ENCODE assay signal across 19 cellular contexts in genomic region chr13:99207511-99207910, GRCh38. TPM values are rescaled to one million over a fixed set of nuclear protein-coding genes. Genes with fewer than 3 reads are reported as not detected.
DNase-seq lines count a peak whose midpoint lies in the region; ATAC-seq and TF ChIP-seq lines count a peak whose summit lies in the region.
"Had no signal": no experiment of that assay in that cellular context is flagged by ENCODE, and none has a peak within 500 bp of the region (broad histone marks: within the 10 kb centered on the region; RNA-seq: fewer than 3 reads in every experiment).

No MANE protein-coding gene starts in this region.

- H3K27ac Mint-ChIP-seq in CD4-positive, alpha-beta T cell: peak overlapping the region; percentile 93
- peak overlapping the region; percentile 73 to 96 (median 84) for H3K27ac Mint-ChIP-seq in CD8-positive, alpha-beta memory T cell
- no peak overlapping the region for H3K27ac Mint-ChIP-seq in activated T-helper 17 cell treated with anti-CD3 and anti-CD28 coated beads, Interleukin-2, amount 50 U/mL, for 72 hours
- H3K27ac Mint-ChIP-seq in naive thymus-derived CD8-positive, alpha-beta T cell: peak overlapping the region in 9 of 10 donors; percentile 83 to 98 (median 89)

- DNase-seq in CD4-positive, alpha-beta T cell: no peak
- DNase-seq in CD8-positive, alpha-beta memory T cell: no peak
- DNase-seq in naive thymus-derived CD8-positive, alpha-beta T cell: peak in 1 of 10 donors; percentile 8
- no peak for DNase-seq in EL
- DNase-seq: ACHN, AML-193, DMS79, GDM1, NCI-H187, NCI-H226, NCI-H524 treated with DMSO at 0.1 percent for 48 hours had no signal

- POLR2A ChIA-PET in CD4-positive, alpha-beta T cell (lab: Charles Lee): interaction anchor here (1.0 to 11.7 kb wide), 3 partner anchors 10 to 610 kb away, joined by 3 to 259 read pairs (median 186); partner anchors contain the start of gene GPR18
- POLR2A ChIA-PET in CD8-positive, alpha-beta memory T cell (lab: Charles Lee): no interaction called here
- POLR2A ChIA-PET in naive thymus-derived CD8-positive, alpha-beta T cell (lab: Charles Lee): interaction anchor here (0.7 to 13.7 kb wide), 5 partner anchors 9 to 158 kb away, joined by 4 to 319 read pairs (median 20); partner anchors contain the start of gene GPR18

- no peak overlapping the region for H3K27ac ChIP-seq in CD4-positive, alpha-beta T cell (ENCODE audit: low read depth, low read length)
- no peak overlapping the region for H3K27ac ChIP-seq in CD8-positive, alpha-beta memory T cell (ENCODE audit: low read depth, low read length)
- H3K27ac ChIP-seq: SK-N-MC had no signal

- H3K27me3 ChIP-seq in CD4-positive, alpha-beta T cell (ENCODE audit: control insufficient read depth, insufficient read depth, low read length): no peaks in the 10 kb centered on the region
- H3K27me3 ChIP-seq in CD8-positive, alpha-beta memory T cell (ENCODE audit: insufficient read depth, low read length, poor library complexity, severe bottlenecking): no peaks in the 10 kb centered on the region

- peaks cover 90% of the 10 kb centered on the region for H3K4me1 ChIP-seq in CD8-positive, alpha-beta memory T cell (ENCODE audit: insufficient read depth, low read length)

- no peak for ATAC-seq in CD4-positive, alpha-beta T cell (ENCODE audit: poor library complexity)
- no peak for ATAC-seq in activated T-helper 17 cell treated with anti-CD3 and anti-CD28 coated beads, Interleukin-2, amount 50 U/mL, for 72 hours (replicated peaks)
- no peak for ATAC-seq in naive thymus-derived CD8-positive, alpha-beta T cell
- no peak for ATAC-seq in HG03108 (IDR thresholded peaks at IDR 0.05; ENCODE audit: unreplicated experiment)
- ATAC-seq in GM18502 (IDR thresholded peaks at IDR 0.05; ENCODE audit: poor library complexity, unreplicated experiment): no peak
- ATAC-seq: Panc1, Right ventricle myocardium inferior had no signal

- CTCF ChIA-PET in CD4-positive, alpha-beta T cell (lab: Charles Lee): interaction anchor here (0.6 to 2.3 kb wide), 2 partner anchors 25 to 62 kb away, joined by 3 to 6 read pairs; no protein-coding TSS in a partner anchor
- CTCF ChIA-PET in CD8-positive, alpha-beta memory T cell (lab: Charles Lee): interaction anchor here (1.1 to 18.0 kb wide), 4 partner anchors 9 to 60 kb away, joined by 3 to 223 read pairs (median 20); no protein-coding TSS in a partner anchor

- no peak overlapping the region for H3K4me3 ChIP-seq in CD8-positive, alpha-beta memory T cell (ENCODE audit: low read length)
- H3K4me3 ChIP-seq: SK-N-MC had no signal

- H3K9me3 Mint-ChIP-seq in CD4-positive, alpha-beta T cell: no peaks in the 10 kb centered on the region
- no peaks in the 10 kb centered on the region for H3K9me3 Mint-ChIP-seq in CD8-positive, alpha-beta memory T cell
- H3K9me3 Mint-ChIP-seq in activated T-helper 17 cell treated with anti-CD3 and anti-CD28 coated beads, Interleukin-2, amount 50 U/mL, for 72 hours: no peaks in the 10 kb centered on the region
- H3K9me3 Mint-ChIP-seq in naive thymus-derived CD8-positive, alpha-beta T cell: no peaks in the 10 kb centered on the region
- H3K9me3 Mint-ChIP-seq: CD14-positive monocyte had no signal

- no peaks in the 10 kb centered on the region for H3K9me3 ChIP-seq in CD4-positive, alpha-beta T cell (ENCODE audit: control insufficient read depth, low read length)
- no peaks in the 10 kb centered on the region for H3K9me3 ChIP-seq in CD8-positive, alpha-beta memory T cell (ENCODE audit: low read length)

- H3K36me3 ChIP-seq in CD8-positive, alpha-beta memory T cell (ENCODE audit: insufficient read depth, low read length): peaks cover 14% of the 10 kb centered on the region

- H3K36me3 Mint-ChIP-seq in CD4-positive, alpha-beta T cell (ENCODE audit: low read depth): peaks cover 57% of the 10 kb centered on the region
- H3K36me3 Mint-ChIP-seq in CD8-positive, alpha-beta memory T cell: peaks cover 0 to 57% (median 26%) of the 10 kb centered on the region in 3 donors
- peaks cover 77% of the 10 kb centered on the region for H3K36me3 Mint-ChIP-seq in activated T-helper 17 cell treated with anti-CD3 and anti-CD28 coated beads, Interleukin-2, amount 50 U/mL, for 72 hours (ENCODE audit: low read depth)
- peaks cover 3 to 42% (median 5%) of the 10 kb centered on the region in 3 donors for H3K36me3 Mint-ChIP-seq in naive thymus-derived CD8-positive, alpha-beta T cell

- intact Hi-C loops in CD4-positive, alpha-beta T cell (cut with DNase I, micrococcal nuclease): loop anchor here in 1 of 2 experiments (10.0 kb wide), 1 partner anchor 397 kb away; the partner anchor contains the start of gene CLYBL

- H3K4me3 Mint-ChIP-seq in CD4-positive, alpha-beta T cell: peak overlapping the region; percentile 36
- peak overlapping the region in 1 of 7 donors; percentile 33 for H3K4me3 Mint-ChIP-seq in CD8-positive, alpha-beta memory T cell
- peak overlapping the region; percentile 94 for H3K4me3 Mint-ChIP-seq in activated T-helper 17 cell treated with anti-CD3 and anti-CD28 coated beads, Interleukin-2, amount 50 U/mL, for 72 hours
- H3K4me3 Mint-ChIP-seq in naive thymus-derived CD8-positive, alpha-beta T cell: peak overlapping the region in 9 of 10 donors; percentile 17 to 93 (median 84)
- H3K4me3 Mint-ChIP-seq: CD14-positive monocyte had no signal

- TF ChIP-seq CTCF in CD4-positive, alpha-beta T cell (IDR thresholded peaks at IDR 0.05): no peak

- peaks cover 89% of the 10 kb centered on the region for H3K4me1 Mint-ChIP-seq in CD4-positive, alpha-beta T cell (ENCODE audit: low read depth)
- H3K4me1 Mint-ChIP-seq in CD8-positive, alpha-beta memory T cell: peaks cover 79 to 95% (median 95%) of the 10 kb centered on the region in 3 donors
- peaks cover 70% of the 10 kb centered on the region for H3K4me1 Mint-ChIP-seq in activated T-helper 17 cell treated with anti-CD3 and anti-CD28 coated beads, Interleukin-2, amount 50 U/mL, for 72 hours
- peaks cover 74 to 99% (median 94%) of the 10 kb centered on the region in 4 donors for H3K4me1 Mint-ChIP-seq in naive thymus-derived CD8-positive, alpha-beta T cell

- no peaks in the 10 kb centered on the region for H3K27me3 Mint-ChIP-seq in CD4-positive, alpha-beta T cell
- peaks cover 0 to 3% of the 10 kb centered on the region in 2 donors for H3K27me3 Mint-ChIP-seq in CD8-positive, alpha-beta memory T cell
- H3K27me3 Mint-ChIP-seq in activated T-helper 17 cell treated with anti-CD3 and anti-CD28 coated beads, Interleukin-2, amount 50 U/mL, for 72 hours: no peaks in the 10 kb centered on the region
- H3K27me3 Mint-ChIP-seq in naive thymus-derived CD8-positive, alpha-beta T cell: peaks cover 0 to 1% (median 0%) of the 10 kb centered on the region in 5 donors

RNA-seq across cellular contexts. Expression of gene UBAC2, which starts 6.9 kb away (rescaled TPM):
- total RNA-seq in CD4-positive, alpha-beta T cell: 10 to 100 TPM; 59.8 to 67.4 TPM
- 10 to 100 TPM; 62.3 to 63.7 TPM for total RNA-seq in CD8-positive, alpha-beta memory T cell
- 160 TPM for polyA plus RNA-seq in CD8-positive, alpha-beta memory T cell
- 10 to 100 TPM; 39.0 to 46.1 TPM for total RNA-seq in activated T-helper 17 cell treated with anti-CD3 and anti-CD28 coated beads, Interleukin-2, amount 50 U/mL, for 72 hours
- total RNA-seq in naive thymus-derived CD8-positive, alpha-beta T cell: 100 to 1,000 TPM; 105 to 108 TPM
- 100 to 1,000 TPM; 160 to 178 (median 173) TPM for polyA plus RNA-seq in naive thymus-derived CD8-positive, alpha-beta T cell

RNA-seq across cellular contexts. Expression of gene GPR18, which starts 50.7 kb away (rescaled TPM):
- total RNA-seq in CD4-positive, alpha-beta T cell: 10 to 100 TPM; 42.9 to 45.1 TPM
- total RNA-seq in CD8-positive, alpha-beta memory T cell: 10 to 100 TPM; 15.2 to 16.2 TPM
- polyA plus RNA-seq in CD8-positive, alpha-beta memory T cell: 32.4 TPM
- total RNA-seq in activated T-helper 17 cell treated with anti-CD3 and anti-CD28 coated beads, Interleukin-2, amount 50 U/mL, for 72 hours: 10 to 100 TPM in 1 of 2 donors, 1 to 10 TPM in 1; 8.7 to 10.1 TPM
- 10 to 100 TPM; 31.1 to 31.3 TPM for total RNA-seq in naive thymus-derived CD8-positive, alpha-beta T cell
- 10 to 100 TPM; 22.2 to 37.0 (median 26.1) TPM for polyA plus RNA-seq in naive thymus-derived CD8-positive, alpha-beta T cell
- total RNA-seq: H4, Right ventricle myocardium inferior had no signal
